ENCODE assay signal across 8 cellular contexts in genomic region chr1:46401964-46402626, GRCh38. TPM values are rescaled to one million over a fixed set of nuclear protein-coding genes. Genes with fewer than 3 reads are reported as not detected.
DNase-seq lines count a peak whose midpoint lies in the region; ATAC-seq and TF ChIP-seq lines count a peak whose summit lies in the region.

No MANE protein-coding gene starts in this region.

- peak; percentile 25 for ATAC-seq in activated CD8-positive, alpha-beta T cell treated with anti-CD3 and anti-CD28 coated beads, Interleukin-2, amount 10 ng/mL, durations not matched to agents 7 days and 5 days
- no peak for ATAC-seq in activated CD8-positive, alpha-beta T cell treated with anti-CD3 and anti-CD28 coated beads for 36 hours
- ATAC-seq in HG03175 (IDR thresholded peaks at IDR 0.05; ENCODE audit: unreplicated experiment), result no peak
- ATAC-seq in HG02885 (IDR thresholded peaks at IDR 0.05; ENCODE audit: poor library complexity, unreplicated experiment), result no peak

- no peak for TF ChIP-seq CTCF in activated CD8-positive, alpha-beta T cell treated with anti-CD3 and anti-CD28 coated beads for 36 hours (IDR thresholded peaks at IDR 0.05)
- no peak for TF ChIP-seq CTCF in fibroblast of villous mesenchyme (IDR thresholded peaks at IDR 0.05; ENCODE audit: insufficient read depth, low read depth, low read length)

- no peaks in the 10 kb centered on the region for H3K9me3 Mint-ChIP-seq in activated CD8-positive, alpha-beta T cell treated with anti-CD3 and anti-CD28 coated beads, Interleukin-2, amount 10 ng/mL, durations not matched to agents 7 days and 5 days (ENCODE audit: insufficient read depth)
- H3K9me3 Mint-ChIP-seq in activated CD8-positive, alpha-beta T cell treated with anti-CD3 and anti-CD28 coated beads for 36 hours, result no peaks in the 10 kb centered on the region
- no peaks in the 10 kb centered on the region for H3K9me3 Mint-ChIP-seq in activated CD4-positive, alpha-beta T cell treated with anti-CD3 and anti-CD28 coated beads, Interleukin-2, amount 10 ng/mL, durations not matched to agents 24 days and 14 days

- H3K27ac Mint-ChIP-seq in activated CD8-positive, alpha-beta T cell treated with anti-CD3 and anti-CD28 coated beads, Interleukin-2, amount 10 ng/mL, durations not matched to agents 7 days and 5 days, result no peak overlapping the region
- no peak overlapping the region for H3K27ac Mint-ChIP-seq in activated CD8-positive, alpha-beta T cell treated with anti-CD3 and anti-CD28 coated beads for 36 hours
- H3K27ac Mint-ChIP-seq in activated CD4-positive, alpha-beta T cell treated with anti-CD3 and anti-CD28 coated beads, Interleukin-2, amount 10 ng/mL, durations not matched to agents 24 days and 14 days, result no peak overlapping the region

- CTCF ChIA-PET in activated CD8-positive, alpha-beta T cell treated with anti-CD3 and anti-CD28 coated beads, Interleukin-2, amount 10 ng/mL, durations not matched to agents 7 days and 5 days (lab: Charles Lee), result no interaction called here
- CTCF ChIA-PET in activated CD8-positive, alpha-beta T cell treated with anti-CD3 and anti-CD28 coated beads for 36 hours (lab: Charles Lee), result interaction anchor here (2.1 kb wide), 1 partner anchor 45 kb away, joined by 6 read pairs; no protein-coding TSS in a partner anchor

- intact Hi-C loops in activated CD8-positive, alpha-beta T cell treated with anti-CD3 and anti-CD28 coated beads for 36 hours (cut with micrococcal nuclease), result no loop called here
- intact Hi-C loops in posterior cingulate gyrus (cut with DNase I), result loop anchor here (1.0 to 10.0 kb wide), 2 partner anchors 8 to 323 kb away; partner anchors contain the start of gene FAAH
- intact Hi-C loops in activated CD4-positive, alpha-beta T cell treated with anti-CD3 and anti-CD28 coated beads, Interleukin-2, amount 10 ng/mL, durations not matched to agents 24 days and 14 days (cut with micrococcal nuclease), result no loop called here

- H3K36me3 Mint-ChIP-seq in activated CD8-positive, alpha-beta T cell treated with anti-CD3 and anti-CD28 coated beads, Interleukin-2, amount 10 ng/mL, durations not matched to agents 7 days and 5 days (ENCODE audit: low read depth), result no peaks in the 10 kb centered on the region
- no peaks in the 10 kb centered on the region for H3K36me3 Mint-ChIP-seq in activated CD8-positive, alpha-beta T cell treated with anti-CD3 and anti-CD28 coated beads for 36 hours (ENCODE audit: low read depth)
- no peaks in the 10 kb centered on the region for H3K36me3 Mint-ChIP-seq in activated CD4-positive, alpha-beta T cell treated with anti-CD3 and anti-CD28 coated beads, Interleukin-2, amount 10 ng/mL, durations not matched to agents 24 days and 14 days (ENCODE audit: low read depth)

- POLR2A ChIA-PET in activated CD8-positive, alpha-beta T cell treated with anti-CD3 and anti-CD28 coated beads, Interleukin-2, amount 10 ng/mL, durations not matched to agents 7 days and 5 days (lab: Charles Lee), result no interaction called here
- POLR2A ChIA-PET in activated CD8-positive, alpha-beta T cell treated with anti-CD3 and anti-CD28 coated beads for 36 hours (lab: Charles Lee), result interaction anchor here (0.6 to 0.7 kb wide), 2 partner anchors 20 to 99 kb away, joined by 3 read pairs; no protein-coding TSS in a partner anchor

- H3K4me1 Mint-ChIP-seq in activated CD8-positive, alpha-beta T cell treated with anti-CD3 and anti-CD28 coated beads, Interleukin-2, amount 10 ng/mL, durations not matched to agents 7 days and 5 days (ENCODE audit: low read depth), result peaks cover under 1% of the 10 kb centered on the region
- no peaks in the 10 kb centered on the region for H3K4me1 Mint-ChIP-seq in activated CD8-positive, alpha-beta T cell treated with anti-CD3 and anti-CD28 coated beads for 36 hours (ENCODE audit: low read depth)
- H3K4me1 Mint-ChIP-seq in activated CD4-positive, alpha-beta T cell treated with anti-CD3 and anti-CD28 coated beads, Interleukin-2, amount 10 ng/mL, durations not matched to agents 24 days and 14 days, result no peaks in the 10 kb centered on the region

- H3K4me3 ChIP-seq in fibroblast of villous mesenchyme (ENCODE audit: low read depth, low read length), result no peak overlapping the region

- no peak overlapping the region for H3K4me3 Mint-ChIP-seq in activated CD8-positive, alpha-beta T cell treated with anti-CD3 and anti-CD28 coated beads, Interleukin-2, amount 10 ng/mL, durations not matched to agents 7 days and 5 days
- H3K4me3 Mint-ChIP-seq in activated CD8-positive, alpha-beta T cell treated with anti-CD3 and anti-CD28 coated beads for 36 hours, result no peak overlapping the region
- H3K4me3 Mint-ChIP-seq in activated CD4-positive, alpha-beta T cell treated with anti-CD3 and anti-CD28 coated beads, Interleukin-2, amount 10 ng/mL, durations not matched to agents 24 days and 14 days, result no peak overlapping the region

- peaks cover 6% of the 10 kb centered on the region for H3K27me3 Mint-ChIP-seq in activated CD8-positive, alpha-beta T cell treated with anti-CD3 and anti-CD28 coated beads, Interleukin-2, amount 10 ng/mL, durations not matched to agents 7 days and 5 days (ENCODE audit: low read depth)
- H3K27me3 Mint-ChIP-seq in activated CD8-positive, alpha-beta T cell treated with anti-CD3 and anti-CD28 coated beads for 36 hours, result no peaks in the 10 kb centered on the region
- H3K27me3 Mint-ChIP-seq in activated CD4-positive, alpha-beta T cell treated with anti-CD3 and anti-CD28 coated beads, Interleukin-2, amount 10 ng/mL, durations not matched to agents 24 days and 14 days, result peaks cover 13% of the 10 kb centered on the region

- no peak for DNase-seq in activated CD8-positive, alpha-beta T cell treated with anti-CD3 and anti-CD28 coated beads, Interleukin-2, amount 10 ng/mL, durations not matched to agents 7 days and 5 days
- DNase-seq in activated CD8-positive, alpha-beta T cell treated with anti-CD3 and anti-CD28 coated beads for 36 hours, result no peak
- peak; percentile 59 for DNase-seq in RPMI7951 (ENCODE audit: low read depth)
- peak; percentile 90 for DNase-seq in fibroblast of villous mesenchyme (ENCODE audit: low read depth)
- DNase-seq in posterior cingulate gyrus, result peak; percentile 62 to 98 (median 83)
- DNase-seq in activated CD4-positive, alpha-beta T cell treated with anti-CD3 and anti-CD28 coated beads, Interleukin-2, amount 10 ng/mL, durations not matched to agents 24 days and 14 days, result no peak

RNA-seq across cellular contexts. Expression of gene FAAH, which starts 8.0 kb away (rescaled TPM):
- total RNA-seq in activated CD8-positive, alpha-beta T cell treated with anti-CD3 and anti-CD28 coated beads, Interleukin-2, amount 10 ng/mL, durations not matched to agents 7 days and 5 days, result 1 to 10 TPM; 3.6 to 3.9 TPM
- 1 to 10 TPM; 3.0 to 4.7 TPM for total RNA-seq in activated CD8-positive, alpha-beta T cell treated with anti-CD3 and anti-CD28 coated beads for 36 hours
- not detected in 2 replicates for total RNA-seq in RPMI7951 (2014; rRNA removed; shearing (Covaris generic))
- 0.64 and 0.86 TPM in 2 replicates for total RNA-seq in fibroblast of villous mesenchyme
- total RNA-seq in activated CD4-positive, alpha-beta T cell treated with anti-CD3 and anti-CD28 coated beads, Interleukin-2, amount 10 ng/mL, durations not matched to agents 24 days and 14 days, result 4.6 and 6.8 TPM in 2 replicates

Comparison
In these comparisons a context has a peak if more than half of its experiments do, and no peak if none do; other contexts are left out.
1. DNase-seq: peak in RPMI7951 (single experiment), fibroblast of villous mesenchyme (single experiment) and posterior cingulate gyrus (10 of 10); none in activated CD8-positive, alpha-beta T cell treated with anti-CD3 and anti-CD28 coated beads, Interleukin-2, amount 10 ng/mL, durations not matched to agents 7 days and 5 days (single experiment), activated CD8-positive, alpha-beta T cell treated with anti-CD3 and anti-CD28 coated beads for 36 hours (single experiment) and activated CD4-positive, alpha-beta T cell treated with anti-CD3 and anti-CD28 coated beads, Interleukin-2, amount 10 ng/mL, durations not matched to agents 24 days and 14 days (single experiment).